Comparison of ENCODE assay signal across 8 cellular contexts in genomic region chr15:80567721-80568157, GRCh38.
A peak's percentile ranks its signal among the peaks of the same experiment; 100 is the strongest.
DNase-seq lines count a peak whose midpoint lies in the region; ATAC-seq, FAIRE-seq and TF ChIP-seq lines count a peak whose summit lies in the region.

No MANE protein-coding gene starts in this region.

- H3K27ac Mint-ChIP-seq in activated CD8-positive, alpha-beta T cell treated with anti-CD3 and anti-CD28 coated beads for 36 hours = no peak overlapping the region
- H3K27ac Mint-ChIP-seq in glutamatergic neuron (ENCODE audit: unreplicated experiment) = no peak overlapping the region

- H3K36me3 ChIP-seq in pancreas = no peaks in the 10 kb centered on the region

- H3K9me3 Mint-ChIP-seq in activated CD8-positive, alpha-beta T cell treated with anti-CD3 and anti-CD28 coated beads for 36 hours = no peaks in the 10 kb centered on the region
- H3K9me3 Mint-ChIP-seq in glutamatergic neuron (ENCODE audit: unreplicated experiment) = peaks cover 4% of the 10 kb centered on the region

- no peaks in the 10 kb centered on the region for H3K36me3 Mint-ChIP-seq in activated CD8-positive, alpha-beta T cell treated with anti-CD3 and anti-CD28 coated beads for 36 hours (ENCODE audit: low read depth)
- peaks cover 16% of the 10 kb centered on the region for H3K36me3 Mint-ChIP-seq in glutamatergic neuron (ENCODE audit: unreplicated experiment)

- POLR2A ChIA-PET in activated CD8-positive, alpha-beta T cell treated with anti-CD3 and anti-CD28 coated beads for 36 hours (lab: Charles Lee) = no interaction called here

- no peak for FAIRE-seq in pancreas (lab: Jason Lieb, UNC)

- intact Hi-C loops in activated CD8-positive, alpha-beta T cell treated with anti-CD3 and anti-CD28 coated beads for 36 hours (cut with micrococcal nuclease) = no loop called here
- intact Hi-C loops in pancreas (cut with DNase I) (loop anchor here in 2 of 3 donors (5.0 to 10.0 kb wide), 2 partner anchors 210 to 407 kb away; partner anchors contain the start of gene CEMIP (in 1 of the 2)), posterior vena cava (cut with DNase I) (loop anchor here (2.0 to 10.0 kb wide), 5 partner anchors 110 to 397 kb away; partner anchors contain the start of gene CEMIP (in 2 of the 2))

- no peak overlapping the region for H3K4me3 Mint-ChIP-seq in activated CD8-positive, alpha-beta T cell treated with anti-CD3 and anti-CD28 coated beads for 36 hours
- H3K4me3 Mint-ChIP-seq in glutamatergic neuron (ENCODE audit: unreplicated experiment) = no peak overlapping the region

- peak; percentile 82 for DNase-seq in AG08396 (ENCODE audit: low spot score)
- DNase-seq in NCI-H226 = peak; percentile 75
- DNase-seq in activated CD8-positive, alpha-beta T cell treated with anti-CD3 and anti-CD28 coated beads for 36 hours = peak; percentile 40
- DNase-seq in glutamatergic neuron = peak; percentile 32
- peak in 3 of 6 donors; percentile 17 to 66 (median 24) for DNase-seq in pancreas
- no peak for DNase-seq in posterior vena cava (ENCODE audit: low spot score)
- DNase-seq in DMS79 (lab: John Stamatoyannopoulos, UW) = no peak

- TF ChIP-seq CTCF in GM12872 (IDR thresholded peaks at IDR 0.05; ENCODE audit: insufficient read depth, low read depth, low read length) (peak; percentile 63), glutamatergic neuron (IDR thresholded peaks at IDR 0.05; ENCODE audit: partially characterized antibody, unreplicated experiment) (peak; percentile 55), pancreas (IDR thresholded peaks at IDR 0.05) (peak; percentile 23 to 56 (median 44))
- peak; percentile 47 for TF ChIP-seq CTCF in activated CD8-positive, alpha-beta T cell treated with anti-CD3 and anti-CD28 coated beads for 36 hours (IDR thresholded peaks at IDR 0.05)

- H3K4me1 Mint-ChIP-seq in activated CD8-positive, alpha-beta T cell treated with anti-CD3 and anti-CD28 coated beads for 36 hours (ENCODE audit: low read depth) = no peaks in the 10 kb centered on the region
- H3K4me1 Mint-ChIP-seq in glutamatergic neuron (ENCODE audit: low read depth, unreplicated experiment) = peaks cover 16% of the 10 kb centered on the region

- H3K27ac ChIP-seq in pancreas = no peak overlapping the region

- no peaks in the 10 kb centered on the region for H3K27me3 ChIP-seq in pancreas

- no peak overlapping the region for H3K4me3 ChIP-seq in pancreas

- H3K27me3 Mint-ChIP-seq in activated CD8-positive, alpha-beta T cell treated with anti-CD3 and anti-CD28 coated beads for 36 hours = peaks cover 7% of the 10 kb centered on the region
- H3K27me3 Mint-ChIP-seq in glutamatergic neuron (ENCODE audit: unreplicated experiment) = peaks cover 6% of the 10 kb centered on the region

- no peaks in the 10 kb centered on the region for H3K9me3 ChIP-seq in pancreas

- H3K4me1 ChIP-seq in pancreas = no peaks in the 10 kb centered on the region

- no peak for ATAC-seq in activated CD8-positive, alpha-beta T cell treated with anti-CD3 and anti-CD28 coated beads for 36 hours
- ATAC-seq in pancreas = peak; percentile 60 to 95 (median 92)

- CTCF ChIA-PET in activated CD8-positive, alpha-beta T cell treated with anti-CD3 and anti-CD28 coated beads for 36 hours (lab: Charles Lee) = interaction anchor here (0.8 to 3.7 kb wide), 8 partner anchors 16 to 406 kb away, joined by 3 to 24 read pairs (median 4); partner anchors contain the start of gene ABHD17C

- 6 to 10% methylated on average over 5 of the region's 5 CpGs for WGBS in pancreas, 2 donors

Comparison
In these comparisons a context has a peak if more than half of its experiments do, and no peak if none do; other contexts are left out.
1. DNase-seq: peak in AG08396 (single experiment), NCI-H226 (single experiment), activated CD8-positive, alpha-beta T cell treated with anti-CD3 and anti-CD28 coated beads for 36 hours (single experiment) and glutamatergic neuron (single experiment); none in posterior vena cava (single experiment) and DMS79 (single experiment).
2. Peak in every context shown above with its lines, with median percentiles within 50 percentile points of each other: CTCF ChIP-seq.